22 cellular contexts compared by ENCODE assay signal in the genomic region with DNA sequence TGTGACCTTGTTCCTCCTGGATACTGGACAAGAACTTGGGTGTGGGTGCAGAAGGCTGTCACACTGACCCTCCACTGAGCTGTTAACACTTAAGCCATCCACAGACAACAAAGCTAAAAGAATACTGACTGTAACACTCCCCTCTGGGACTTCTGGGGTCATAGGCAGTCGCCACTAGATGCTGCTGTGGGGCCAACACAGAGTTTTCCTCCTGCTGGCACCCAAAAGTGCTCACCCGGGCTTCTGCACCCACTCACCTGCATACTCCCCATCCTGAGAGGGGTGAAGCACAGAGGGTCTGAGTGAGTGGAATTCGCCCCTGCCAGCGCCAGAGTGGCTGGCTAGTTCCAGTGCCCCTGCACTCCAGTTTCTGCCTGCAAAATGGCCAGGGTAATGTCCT.
DNase-seq lines count a peak whose midpoint lies in the region; FAIRE-seq and TF ChIP-seq lines count a peak whose summit lies in the region.
"Had no signal": no experiment of that assay in that cellular context is flagged by ENCODE, and none has a peak within 500 bp of the region (broad histone marks: within the 10 kb centered on the region; RNA-seq: fewer than 3 reads in every experiment).

No MANE protein-coding gene starts in this region.

- H4K5ac ChIP-seq in H9 (ENCODE audit: insufficient read length, low read depth, low read length) (no peak overlapping the region), mesendoderm (ENCODE audit: low read length) (peak overlapping the region; percentile 29)

- peaks cover 3% of the 10 kb centered on the region for H3K4me1 ChIP-seq in A673 (ENCODE audit: insufficient read depth, low read length, poor library complexity, severe bottlenecking)
- peaks cover 5% of the 10 kb centered on the region for H3K4me1 ChIP-seq in H9 (ENCODE audit: insufficient read depth, low read length)
- H3K4me1 ChIP-seq in mesendoderm (ENCODE audit: control insufficient read depth, low read depth, low read length) = peaks cover 4% of the 10 kb centered on the region
- no peaks in the 10 kb centered on the region for H3K4me1 ChIP-seq in esophagus squamous epithelium
- H3K4me1 ChIP-seq in thyroid gland = no peaks in the 10 kb centered on the region
- H3K4me1 ChIP-seq in mammary epithelial cell (ENCODE audit: insufficient read depth, low read length) = no peaks in the 10 kb centered on the region

- DNase-seq in A673 (ENCODE audit: low spot score) = no peak
- peak; percentile 60 for DNase-seq in H9
- peak; percentile 19 for DNase-seq in WERI-Rb-1
- DNase-seq in mesendoderm = peak; percentile 29
- no peak for DNase-seq in esophagus squamous epithelium (lab: John Stamatoyannopoulos, UW)
- no peak for DNase-seq in thyroid gland
- no peak for DNase-seq in D721Med (ENCODE audit: insufficient read length, low spot score)
- no peak for DNase-seq in mammary epithelial cell
- DNase-seq: CD8-positive, alpha-beta memory T cell; DMS 273 treated with DMSO at 0.1 percent for 48 hours; H7; IMR-90; Karpas-422; MV-4-11; NCI-H146; NCI-H2081 treated with DMSO at 0.1 percent for 48 hours; NCI-H2227 treated with DMSO at 0.1 percent for 48 hours; NCI-H524; SIG-M5 had no signal

- no peak overlapping the region for H3K23ac ChIP-seq in H9 (ENCODE audit: insufficient read length, low read depth, low read length)
- H3K23ac ChIP-seq in mesendoderm (ENCODE audit: low read length) = no peak overlapping the region

- no peak overlapping the region for H3K4ac ChIP-seq in H9 (ENCODE audit: low read depth, low read length)
- H3K4ac ChIP-seq in mesendoderm (ENCODE audit: low read depth, low read length) = no peak overlapping the region

- in situ Hi-C loops in mammary epithelial cell (cut with MboI; ENCODE audit: low sequenced_read_pairs in 2 of 2) = no loop called here

- peak overlapping the region in 2 of 3 experiments; percentile 63 to 71; a peak in 2 of 7 replicates for H3K27ac Mint-ChIP-seq in H9
- H3K27ac Mint-ChIP-seq: B cell; CD8-positive, alpha-beta memory T cell; T-helper 1 cell treated with Interleukin-12 subunit alpha and Interleukin-12 subunit beta and Interleukin-4 antibody, amounts not matched to agents 30 μg/mL and 1 μg/mL, for 36 hours had no signal

- no peaks in the 10 kb centered on the region for H3K9me3 ChIP-seq in A673 (ENCODE audit: low read depth, low read length, poor library complexity, severe bottlenecking)
- no peaks in the 10 kb centered on the region for H3K9me3 ChIP-seq in H9 (ENCODE audit: control insufficient read depth, low read depth, low read length)
- H3K9me3 ChIP-seq in WERI-Rb-1 (ENCODE audit: severe bottlenecking) = no peaks in the 10 kb centered on the region
- H3K9me3 ChIP-seq in esophagus squamous epithelium = no peaks in the 10 kb centered on the region
- H3K9me3 ChIP-seq in thyroid gland = no peaks in the 10 kb centered on the region
- no peaks in the 10 kb centered on the region for H3K9me3 ChIP-seq in mammary epithelial cell (replicated peaks; ENCODE audit: insufficient read depth, low read length)

- peaks cover 0 to 5% of the 10 kb centered on the region in 2 experiments; a peak in 2 of 5 replicates for H3K9me3 Mint-ChIP-seq in H9

- intact Hi-C loops in A673 (cut with micrococcal nuclease; ENCODE audit: unreplicated experiment) (no loop called here), esophagus squamous epithelium (cut with DNase I) (no loop called here), thyroid gland (cut with DNase I) (no loop called here), mammary epithelial cell (cut with micrococcal nuclease) (no loop called here)

- no peak overlapping the region for H2BK12ac ChIP-seq in H9 (ENCODE audit: insufficient read length, low read depth, low read length)

- H3K27me3 ChIP-seq in A673 (replicated peaks; ENCODE audit: insufficient read depth, low read depth, low read length, poor library complexity) (no peaks in the 10 kb centered on the region), H9 (ENCODE audit: insufficient read depth, low read length) (no peaks in the 10 kb centered on the region), WERI-Rb-1 (ENCODE audit: insufficient read depth, low read depth, severe bottlenecking) (no peaks in the 10 kb centered on the region), mesendoderm (ENCODE audit: insufficient read depth, low read length, poor library complexity) (no peaks in the 10 kb centered on the region), esophagus squamous epithelium (no peaks in the 10 kb centered on the region), thyroid gland (no peaks in the 10 kb centered on the region), mammary epithelial cell (ENCODE audit: insufficient read depth, low read length) (no peaks in the 10 kb centered on the region)

- H3K56ac ChIP-seq in H9 (ENCODE audit: insufficient read length, low read depth, low read length) (no peak overlapping the region), mesendoderm (ENCODE audit: low read length) (peak overlapping the region; percentile 81)

- WGBS in H9 (ENCODE audit: extremely low coverage, insufficient read length, low lambda C conversion rate) = no CpG with 5 or more reads among the region's 4 CpGs
- WGBS in mesendoderm (ENCODE audit: extremely low coverage, insufficient coverage, low lambda C conversion rate) = no CpG with 5 or more reads among the region's 4 CpGs
- WGBS in esophagus squamous epithelium, 2 donors = 80% methylated on average over 3 of the region's 4 CpGs; no CpG with 5 or more reads in 1 of the 2 donors
- 63 to 88% methylated on average over 3 of the region's 4 CpGs for WGBS in thyroid gland, 2 donors
- WGBS in mammary epithelial cell (ENCODE audit: low coverage, missing lambda C conversion rate) = 70% methylated on average over 3 of the region's 4 CpGs

- TF ChIP-seq CTCF in A673 (conservative IDR thresholded peaks at IDR 0.05; ENCODE audit: low read depth, low read length) = 0 out of 2 replicates have a peak, but pooled peaks have one; percentile 14
- TF ChIP-seq CTCF in H9 (conservative IDR thresholded peaks at IDR 0.05) = peak; percentile 56
- peak; percentile 33; the same call in 1 of the 2 replicates for TF ChIP-seq CTCF in WERI-Rb-1 (IDR thresholded peaks at IDR 0.05; ENCODE audit: low read depth, low read length)
- no peak for TF ChIP-seq CTCF in esophagus squamous epithelium (IDR thresholded peaks at IDR 0.05)
- no peak for TF ChIP-seq CTCF in thyroid gland (IDR thresholded peaks at IDR 0.05)
- TF ChIP-seq CTCF in D721Med (IDR thresholded peaks at IDR 0.05; ENCODE audit: insufficient read depth, missing control alignments) = no peak
- no peak for TF ChIP-seq CTCF in mammary epithelial cell (conservative IDR thresholded peaks at IDR 0.05 in 1 of 2, IDR thresholded peaks at IDR 0.05 in 1 of 2; ENCODE audit: extremely low read depth in 1 of 2, insufficient read depth in 1 of 2, low read depth in 1 of 2, low read length in 2 of 2)

- POLR2A ChIA-PET in A673 (lab: Charles Lee; ENCODE audit: low non-redundant PET) = no interaction called here

- CTCF ChIA-PET in A673 (lab: Charles Lee) = no interaction called here
- CTCF ChIA-PET in mammary epithelial cell (lab: Charles Lee; ENCODE audit: low non-redundant PET) = no interaction called here

- no peak overlapping the region for H2BK120ac ChIP-seq in H9 (ENCODE audit: low read depth, low read length, poor library complexity, severe bottlenecking)
- H2BK120ac ChIP-seq in mesendoderm (ENCODE audit: low read depth, low read length) = no peak overlapping the region

- H2BK15ac ChIP-seq in H9 (ENCODE audit: low read depth, low read length) (no peak overlapping the region), mesendoderm (replicated peaks; ENCODE audit: low read depth) (no peak overlapping the region)

- no peak overlapping the region for H3T11ph ChIP-seq in H9 (ENCODE audit: low read length)

- H2AFZ ChIP-seq in H9 (ENCODE audit: low read length) (no peak overlapping the region), mammary epithelial cell (ENCODE audit: low read depth, low read length) (no peak overlapping the region)

- no peak overlapping the region for H3K14ac ChIP-seq in H9 (ENCODE audit: insufficient read depth, low read length)

- dilution Hi-C loops in mammary epithelial cell (cut with HindIII; ENCODE audit: low sequenced_read_pairs) = no loop called here

- H3K27me3 Mint-ChIP-seq in H9 (ENCODE audit: low read depth) = no peaks in the 10 kb centered on the region
- H3K27me3 Mint-ChIP-seq: B cell; CD8-positive, alpha-beta memory T cell had no signal

- no peak overlapping the region for H3K4me3 Mint-ChIP-seq in H9
- H3K4me3 Mint-ChIP-seq: B cell; CD8-positive, alpha-beta memory T cell; T-helper 1 cell treated with Interleukin-12 subunit alpha and Interleukin-12 subunit beta and Interleukin-4 antibody, amounts not matched to agents 30 μg/mL and 1 μg/mL, for 36 hours had no signal

- peaks cover 0 to 2% (median 0%) of the 10 kb centered on the region in 3 experiments; a peak in 3 of 7 replicates for H3K36me3 Mint-ChIP-seq in H9 (ENCODE audit: insufficient read depth in 1 of 3, low read depth in 3 of 3)

- H3K27ac ChIP-seq in A673 (ENCODE audit: low read depth, low read length, poor library complexity, severe bottlenecking) = no peak overlapping the region
- H3K27ac ChIP-seq in H9 (ENCODE audit: insufficient read length, low read depth, low read length) = no peak overlapping the region
- H3K27ac ChIP-seq in WERI-Rb-1 = no peak overlapping the region
- H3K27ac ChIP-seq in mesendoderm (ENCODE audit: low read depth, low read length) = no peak overlapping the region
- no peak overlapping the region for H3K27ac ChIP-seq in esophagus squamous epithelium
- no peak overlapping the region for H3K27ac ChIP-seq in thyroid gland
- H3K27ac ChIP-seq in mammary epithelial cell (ENCODE audit: insufficient read depth, low read depth, low read length) = no peak overlapping the region

- peaks cover 25 to 31% of the 10 kb centered on the region in 2 experiments for H3K4me1 Mint-ChIP-seq in H9
- H3K4me1 Mint-ChIP-seq: B cell; CD8-positive, alpha-beta memory T cell had no signal

- no peak overlapping the region for H2BK20ac ChIP-seq in H9 (ENCODE audit: low read depth, low read length, poor library complexity, severe bottlenecking)

- H2BK5ac ChIP-seq in H9 (ENCODE audit: insufficient read length, low read length) = no peak overlapping the region
- H2BK5ac ChIP-seq in mesendoderm (ENCODE audit: low read length) = peak overlapping the region; percentile 76

- H3K4me3 ChIP-seq in A673 (ENCODE audit: low read depth, low read length, poor library complexity, severe bottlenecking) (no peak overlapping the region), WERI-Rb-1 (ENCODE audit: low read depth, low read length) (no peak overlapping the region), mesendoderm (ENCODE audit: low read length) (no peak overlapping the region), esophagus squamous epithelium (no peak overlapping the region), thyroid gland (replicated peaks in 1 of 3) (no peak overlapping the region), mammary epithelial cell (replicated peaks in 1 of 3; ENCODE audit: insufficient read depth in 1 of 3, low read depth in 2 of 3, low read length in 3 of 3) (no peak overlapping the region)

- BruUV-seq in A673 (replicated peaks; lab: Mats Ljungman, UMichigan) (no TSS peak), mammary epithelial cell (replicated peaks; lab: Mats Ljungman, UMichigan) (no TSS peak)

- H3K79me1 ChIP-seq in H9 (ENCODE audit: insufficient read depth, low read depth, low read length, poor library complexity, severe bottlenecking) = no peaks in the 10 kb centered on the region
- H3K79me1 ChIP-seq in mesendoderm (ENCODE audit: low read length) = no peaks in the 10 kb centered on the region

- H4K91ac ChIP-seq in H9 (ENCODE audit: insufficient read length, low read depth, low read length) = no peak overlapping the region

- TF ChIP-seq POLR2A in esophagus squamous epithelium (IDR thresholded peaks at IDR 0.05) (no peak), thyroid gland (IDR thresholded peaks at IDR 0.05) (no peak)

- FAIRE-seq in D721Med (lab: Jason Lieb, UNC) = no peak
- FAIRE-seq: GM19239 had no signal

- no peaks in the 10 kb centered on the region for H3K79me2 ChIP-seq in H9 (ENCODE audit: insufficient read depth, low read length)
- H3K79me2 ChIP-seq in mesendoderm (ENCODE audit: control insufficient read depth, insufficient read depth, low read length) = no peaks in the 10 kb centered on the region
- no peaks in the 10 kb centered on the region for H3K79me2 ChIP-seq in mammary epithelial cell (ENCODE audit: insufficient read depth, low read length)

- H3K9ac ChIP-seq in H9 (ENCODE audit: extremely low read depth, insufficient read length, low read length) (no peak overlapping the region), mesendoderm (ENCODE audit: low read length) (no peak overlapping the region), mammary epithelial cell (ENCODE audit: insufficient read depth, low read length) (no peak overlapping the region)

- no peaks in the 10 kb centered on the region for H3K23me2 ChIP-seq in H9 (ENCODE audit: insufficient read length, low read depth, low read length, poor library complexity, severe bottlenecking)

- H4K20me1 ChIP-seq in H9 (ENCODE audit: control insufficient read depth, insufficient read depth, insufficient read length) (no peaks in the 10 kb centered on the region), mammary epithelial cell (ENCODE audit: insufficient read depth, low read length) (no peaks in the 10 kb centered on the region)

- H4K8ac ChIP-seq in H9 (replicated peaks; ENCODE audit: insufficient read length, low read depth, low read length) = no peak overlapping the region
- no peak overlapping the region for H4K8ac ChIP-seq in mesendoderm (ENCODE audit: low read depth, low read length)

- H3K36me3 ChIP-seq in A673 (ENCODE audit: insufficient read depth, low read length, poor library complexity, severe bottlenecking) (no peaks in the 10 kb centered on the region), WERI-Rb-1 (no peaks in the 10 kb centered on the region), mesendoderm (ENCODE audit: control insufficient read depth, insufficient read depth, low read length) (no peaks in the 10 kb centered on the region), esophagus squamous epithelium (no peaks in the 10 kb centered on the region), thyroid gland (no peaks in the 10 kb centered on the region), mammary epithelial cell (ENCODE audit: insufficient read depth, low read length) (no peaks in the 10 kb centered on the region)

- no peak overlapping the region for H2AK5ac ChIP-seq in H9 (ENCODE audit: insufficient read length, low read length)
- peak overlapping the region; percentile 88 for H2AK5ac ChIP-seq in mesendoderm (ENCODE audit: low read length)

- H3K18ac ChIP-seq in H9 (ENCODE audit: insufficient read length, low read depth, low read length) (no peak overlapping the region), mesendoderm (ENCODE audit: low read length) (peak overlapping the region; percentile 54)

- H3K4me2 ChIP-seq in H9 (ENCODE audit: insufficient read depth, insufficient read length, low read length) (no peak overlapping the region), mesendoderm (ENCODE audit: low read length) (no peak overlapping the region), mammary epithelial cell (ENCODE audit: insufficient read depth, low read depth, low read length) (no peak overlapping the region)

Comparison
In these comparisons a context has a peak if more than half of its experiments do, and no peak if none do; other contexts are left out.
1. DNase-seq: peak in H9 (single experiment), WERI-Rb-1 (single experiment) and mesendoderm (single experiment); none in A673 (single experiment), esophagus squamous epithelium (single experiment), thyroid gland (0 of 2), D721Med (single experiment) and mammary epithelial cell (single experiment).
2. CTCF ChIP-seq: peak in A673 (single experiment), H9 (single experiment) and WERI-Rb-1 (single experiment); none in esophagus squamous epithelium (0 of 6), thyroid gland (0 of 6), D721Med (single experiment) and mammary epithelial cell (0 of 2).